Comparison of ENCODE assay signal across 1 cellular context in genomic region chr4:186643501-186644315, GRCh38.
TF ChIP-seq lines count a peak whose summit lies in the region.

No MANE protein-coding gene starts in this region.

TF ChIP-seq in HepG2, 621 proteins besides CTCF, POLR2A, EP300 and RAD21 (continued from another document and continues in another):
- TF ChIP-seq NONO (IDR thresholded peaks at IDR 0.05) (no peak), NONO (CRISPR knock-in tag; conservative IDR thresholded peaks at IDR 0.05) (0 out of 2 replicates have a peak, but pooled peaks have one; percentile 28), ZMYM3 (CRISPR knock-in tag; IDR thresholded peaks at IDR 0.05) (no peak), SRSF4 (IDR thresholded peaks at IDR 0.05; ENCODE audit: low read depth, low read length, poor library complexity, severe bottlenecking) (no peak), CCAR2 (optimal IDR thresholded peaks at IDR 0.05; ENCODE audit: low read depth, low read length) (no peak), NCOA5 (CRISPR knock-in tag; IDR thresholded peaks at IDR 0.05) (no peak), RAD51 (IDR thresholded peaks at IDR 0.05; ENCODE audit: borderline replicate concordance) (no peak), ZBTB33 (CRISPR knock-in tag; IDR thresholded peaks at IDR 0.05) (no peak), ZNF180 (CRISPR knock-in tag; IDR thresholded peaks at IDR 0.05; ENCODE audit: borderline replicate concordance, low read depth) (no peak), TARDBP (CRISPR knock-in tag; IDR thresholded peaks at IDR 0.05) (0 out of 2 replicates have a peak, but pooled peaks have one; percentile 79), DZIP1 (CRISPR knock-in tag; IDR thresholded peaks at IDR 0.05) (no peak), ZNF749 (CRISPR knock-in tag; IDR thresholded peaks at IDR 0.05; ENCODE audit: borderline replicate concordance) (no peak), ELF1 (CRISPR knock-in tag; IDR thresholded peaks at IDR 0.05) (no peak), STAT6 (CRISPR knock-in tag; IDR thresholded peaks at IDR 0.05; ENCODE audit: borderline replicate concordance) (no peak), ZNF773 (CRISPR knock-in tag; IDR thresholded peaks at IDR 0.05; ENCODE audit: borderline replicate concordance) (no peak), MED8 (CRISPR knock-in tag; IDR thresholded peaks at IDR 0.05; ENCODE audit: insufficient replicate concordance) (no peak), ATF7-NPFF (CRISPR knock-in tag; IDR thresholded peaks at IDR 0.05; ENCODE audit: low read depth) (no peak), MXD3 (CRISPR knock-in tag; IDR thresholded peaks at IDR 0.05) (no peak), JUN (CRISPR knock-in tag; IDR thresholded peaks at IDR 0.05) (peak; percentile 84), TP53 (CRISPR knock-in tag; conservative IDR thresholded peaks at IDR 0.05) (no peak), TAF1 (CRISPR knock-in tag; IDR thresholded peaks at IDR 0.05) (no peak), EZH2 (conservative IDR thresholded peaks at IDR 0.05; ENCODE audit: low read depth, low read length) (no peak), HMGXB4 (CRISPR knock-in tag; IDR thresholded peaks at IDR 0.05; ENCODE audit: borderline replicate concordance in 1 of 2, low read depth in 1 of 2) (no peak), ZKSCAN5 (CRISPR knock-in tag; IDR thresholded peaks at IDR 0.05) (no peak), ZNF512 (CRISPR knock-in tag; IDR thresholded peaks at IDR 0.05) (no peak), ZNF709 (CRISPR knock-in tag; IDR thresholded peaks at IDR 0.05) (no peak), MEIS1 (CRISPR knock-in tag; IDR thresholded peaks at IDR 0.05; ENCODE audit: borderline replicate concordance) (no peak), ZNF354B (CRISPR knock-in tag; IDR thresholded peaks at IDR 0.05) (no peak), NFYB (CRISPR knock-in tag; IDR thresholded peaks at IDR 0.05) (no peak), SYNCRIP (IDR thresholded peaks at IDR 0.05; ENCODE audit: insufficient read depth, low read depth, low read length) (no peak), ZNF225 (CRISPR knock-in tag; IDR thresholded peaks at IDR 0.05) (no peak), ZNF234 (CRISPR knock-in tag; conservative IDR thresholded peaks at IDR 0.05) (no peak), PHF20 (CRISPR knock-in tag; IDR thresholded peaks at IDR 0.05) (no peak), ZNF256 (CRISPR knock-in tag; conservative IDR thresholded peaks at IDR 0.05) (no peak), SALL1 (CRISPR knock-in tag; IDR thresholded peaks at IDR 0.05) (peak; percentile 35; the same call in 1 of the 2 replicates), ZSCAN9 (CRISPR knock-in tag; IDR thresholded peaks at IDR 0.05; ENCODE audit: borderline replicate concordance) (no peak), KDM3A (CRISPR knock-in tag; IDR thresholded peaks at IDR 0.05; ENCODE audit: low read depth) (no peak), U2AF2 (IDR thresholded peaks at IDR 0.05; ENCODE audit: low read depth, low read length) (no peak), ZNF576 (CRISPR knock-in tag; IDR thresholded peaks at IDR 0.05) (no peak), NR2C2 (CRISPR knock-in tag; IDR thresholded peaks at IDR 0.05; ENCODE audit: borderline replicate concordance) (peak; percentile 83), ISL2 (CRISPR knock-in tag; IDR thresholded peaks at IDR 0.05) (peak; percentile 91), ARNT (IDR thresholded peaks at IDR 0.05) (no peak), BRF2 (CRISPR knock-in tag; IDR thresholded peaks at IDR 0.05) (no peak), FOXJ3 (CRISPR knock-in tag; IDR thresholded peaks at IDR 0.05; ENCODE audit: borderline replicate concordance) (0 out of 2 replicates have a peak, but pooled peaks have one; percentile 61), ATF2 (CRISPR knock-in tag; IDR thresholded peaks at IDR 0.05) (peak; percentile 82; the same call in 1 of the 2 replicates), PAXIP1 (CRISPR knock-in tag; conservative IDR thresholded peaks at IDR 0.05) (peak; percentile 92), ZSCAN22 (CRISPR knock-in tag; IDR thresholded peaks at IDR 0.05) (no peak)
